Comparison of ENCODE assay signal across 20 cellular contexts in genomic region chr17:22233382-22233781, GRCh38.
DNase-seq lines count a peak whose midpoint lies in the region; ATAC-seq and TF ChIP-seq lines count a peak whose summit lies in the region.
"Had no signal": no experiment of that assay in that cellular context is flagged by ENCODE, and none has a peak within 500 bp of the region (broad histone marks: within the 10 kb centered on the region; RNA-seq: fewer than 3 reads in every experiment).

No MANE protein-coding gene starts in this region.

- no peaks in the 10 kb centered on the region for H3K9me2 ChIP-seq in Karpas-422 (replicated peaks; ENCODE audit: insufficient read depth, low read length)

- H3K36me3 ChIP-seq in HEK293 (ENCODE audit: control insufficient read depth in 2 of 2, insufficient read depth in 1 of 2, low read length in 2 of 2) (no peaks in the 10 kb centered on the region), Karpas-422 (ENCODE audit: insufficient read depth, low read length) (peaks cover 5% of the 10 kb centered on the region), iPS-18a (ENCODE audit: control insufficient read depth, low read depth, low read length) (no peaks in the 10 kb centered on the region), heart left ventricle (no peaks in the 10 kb centered on the region)
- no peaks in the 10 kb centered on the region for H3K36me3 ChIP-seq in CD4-positive, alpha-beta memory T cell (ENCODE audit: insufficient read depth, low read length)
- H3K36me3 ChIP-seq: BE2C; BLaER1 treated with 17β-estradiol and CSF1 and Interleukin-3, amounts not matched to agents 10 nM and 100 nM; HAP-1 had no signal

- H3K4me2 ChIP-seq in Karpas-422 (ENCODE audit: low read depth, low read length, poor library complexity, severe bottlenecking) = no peak overlapping the region
- H3K4me2 ChIP-seq: A549; BLaER1 treated with 17β-estradiol and CSF1 and Interleukin-3, amounts not matched to agents 10 nM and 100 nM had no signal

- H3K4me1 ChIP-seq in HEK293 (ENCODE audit: control insufficient read depth, insufficient read depth, low read length) = no peaks in the 10 kb centered on the region
- peaks cover 5% of the 10 kb centered on the region for H3K4me1 ChIP-seq in Karpas-422 (ENCODE audit: low read length)
- H3K4me1 ChIP-seq in iPS-18a (ENCODE audit: control insufficient read depth, low read depth, low read length) = no peaks in the 10 kb centered on the region
- no peaks in the 10 kb centered on the region for H3K4me1 ChIP-seq in CD4-positive, alpha-beta memory T cell (ENCODE audit: insufficient read depth, low read length)
- H3K4me1 ChIP-seq in heart left ventricle = no peaks in the 10 kb centered on the region
- H3K4me1 ChIP-seq: A549, BE2C, Caco-2, HAP-1 had no signal

- ATAC-seq in HG03469 (IDR thresholded peaks at IDR 0.05; ENCODE audit: unreplicated experiment) (no peak), heart left ventricle (no peak)
- ATAC-seq: A549 had no signal

- H3K27me3 Mint-ChIP-seq in CD4-positive, alpha-beta memory T cell = no peaks in the 10 kb centered on the region
- H3K27me3 Mint-ChIP-seq: CD4-positive, alpha-beta T cell had no signal

- no peak overlapping the region for H3K4me3 ChIP-seq in HEK293 (ENCODE audit: low read depth, low read length)
- H3K4me3 ChIP-seq in Karpas-422 (ENCODE audit: low read length) = no peak overlapping the region
- peak overlapping the region; percentile 4 for H3K4me3 ChIP-seq in iPS-18a (ENCODE audit: low read length)
- no peak overlapping the region for H3K4me3 ChIP-seq in CD4-positive, alpha-beta memory T cell (ENCODE audit: low read length in 2 of 2)
- no peak overlapping the region for H3K4me3 ChIP-seq in heart left ventricle
- H3K4me3 ChIP-seq: A549; BLaER1 treated with 17β-estradiol and CSF1 and Interleukin-3, amounts not matched to agents 10 nM and 100 nM; HAP-1 had no signal

- WGBS in heart left ventricle, 4 donors = 84 to 94% (median 90%) methylated on average over 1 of the region's 1 CpG

- no peaks in the 10 kb centered on the region for H3K4me1 Mint-ChIP-seq in CD4-positive, alpha-beta memory T cell
- H3K4me1 Mint-ChIP-seq: CD14-positive monocyte had no signal

- peaks cover 0 to 31% (median 6%) of the 10 kb centered on the region in 8 donors for H3K9me3 Mint-ChIP-seq in CD4-positive, alpha-beta memory T cell

- peaks cover 0 to 2% of the 10 kb centered on the region in 2 donors for H3K36me3 Mint-ChIP-seq in CD4-positive, alpha-beta memory T cell
- H3K36me3 Mint-ChIP-seq: CD14-positive monocyte had no signal

- H3K27me3 ChIP-seq in Karpas-422 (ENCODE audit: low read length) = no peaks in the 10 kb centered on the region
- H3K27me3 ChIP-seq in iPS-18a (ENCODE audit: control insufficient read depth, insufficient read depth, low read length) = no peaks in the 10 kb centered on the region
- H3K27me3 ChIP-seq in CD4-positive, alpha-beta memory T cell (ENCODE audit: insufficient read depth, low read length) = no peaks in the 10 kb centered on the region
- H3K27me3 ChIP-seq in heart left ventricle = no peaks in the 10 kb centered on the region
- H3K27me3 ChIP-seq: BE2C; BLaER1 treated with 17β-estradiol and CSF1 and Interleukin-3, amounts not matched to agents 10 nM and 100 nM had no signal

- H2AFZ ChIP-seq in Karpas-422 (ENCODE audit: low read length) = no peak overlapping the region

- no peak overlapping the region for H3K27ac Mint-ChIP-seq in CD4-positive, alpha-beta memory T cell
- H3K27ac Mint-ChIP-seq: CD14-positive monocyte; CD4-positive, alpha-beta T cell had no signal

- DNase-seq in Karpas-422 (peak; percentile 39), OCI-M1 (lab: John Stamatoyannopoulos, UW) (peak; percentile 46), heart left ventricle (no peak)
- no peak for DNase-seq in CD4-positive, alpha-beta memory T cell
- DNase-seq: 8988T; ACHN; AML-193; BE2C; Caco-2; CD4-positive, alpha-beta T cell; DMS153; DND-41; GOT3 had no signal

- no peaks in the 10 kb centered on the region for H3K9me3 ChIP-seq in HEK293 (ENCODE audit: control insufficient read depth, insufficient read depth, low read depth, low read length)
- peaks cover 29% of the 10 kb centered on the region for H3K9me3 ChIP-seq in Karpas-422 (ENCODE audit: low read length)
- peaks cover 71% of the 10 kb centered on the region for H3K9me3 ChIP-seq in iPS-18a (ENCODE audit: control insufficient read depth, low read depth, low read length)
- no peaks in the 10 kb centered on the region for H3K9me3 ChIP-seq in CD4-positive, alpha-beta memory T cell (ENCODE audit: control insufficient read depth in 1 of 2, low read length in 2 of 2)
- H3K9me3 ChIP-seq in heart left ventricle = peaks cover 0 to 32% (median 0%) of the 10 kb centered on the region in 12 donors
- H3K9me3 ChIP-seq: A549, BE2C had no signal

- H3K79me2 ChIP-seq in Karpas-422 (ENCODE audit: low read length) = no peaks in the 10 kb centered on the region

- TF ChIP-seq CTCF in HEK293 (tag by site-specific recombination; IDR thresholded peaks at IDR 0.05) (no peak), heart left ventricle (IDR thresholded peaks at IDR 0.05) (no peak)

- H4K20me1 ChIP-seq in Karpas-422 (ENCODE audit: insufficient read depth, low read depth, low read length) = no peaks in the 10 kb centered on the region
- H4K20me1 ChIP-seq: BLaER1 treated with 17β-estradiol and CSF1 and Interleukin-3, amounts not matched to agents 10 nM and 100 nM had no signal

- TF ChIP-seq POLR2A in heart left ventricle (IDR thresholded peaks at IDR 0.05) = no peak

- POLR2A ChIA-PET in HEK293 (lab: Yijun Ruan, JAX) = no interaction called here
- POLR2A ChIA-PET in CD4-positive, alpha-beta memory T cell (lab: Charles Lee; ENCODE audit: partially characterized antibody) = no interaction called here

- CTCF ChIA-PET in HEK293 (lab: Yijun Ruan, JAX) = no interaction called here
- CTCF ChIA-PET in CD4-positive, alpha-beta memory T cell (lab: Charles Lee; ENCODE audit: partially characterized antibody) = no interaction called here

- H3K27ac ChIP-seq in HEK293 (ENCODE audit: extremely low read depth, low read depth, low read length) (no peak overlapping the region), Karpas-422 (ENCODE audit: low read length) (no peak overlapping the region), iPS-18a (ENCODE audit: low read length) (no peak overlapping the region), heart left ventricle (no peak overlapping the region)
- H3K27ac ChIP-seq in CD4-positive, alpha-beta memory T cell (ENCODE audit: low read depth, low read length) = no peak overlapping the region
- H3K27ac ChIP-seq: A549; BLaER1 treated with 17β-estradiol and CSF1 and Interleukin-3, amounts not matched to agents 10 nM and 100 nM had no signal

- H3K9ac ChIP-seq in Karpas-422 (ENCODE audit: low read length) = no peak overlapping the region
- H3K9ac ChIP-seq in iPS-18a (ENCODE audit: low read length) = no peak overlapping the region
- H3K9ac ChIP-seq: BLaER1 treated with 17β-estradiol and CSF1 and Interleukin-3, amounts not matched to agents 10 nM and 100 nM had no signal

- intact Hi-C loops in CD4-positive, alpha-beta memory T cell (cut with micrococcal nuclease) = no loop called here
- intact Hi-C loops in heart left ventricle (cut with DNase I) = no loop called here

- no peak overlapping the region for H3K4me3 Mint-ChIP-seq in CD4-positive, alpha-beta memory T cell
- H3K4me3 Mint-ChIP-seq: CD14-positive monocyte; CD4-positive, alpha-beta T cell had no signal

TF ChIP-seq in HEK293, 187 proteins besides CTCF, POLR2A, EP300 and RAD21:
- TF ChIP-seq, protein P1, sequence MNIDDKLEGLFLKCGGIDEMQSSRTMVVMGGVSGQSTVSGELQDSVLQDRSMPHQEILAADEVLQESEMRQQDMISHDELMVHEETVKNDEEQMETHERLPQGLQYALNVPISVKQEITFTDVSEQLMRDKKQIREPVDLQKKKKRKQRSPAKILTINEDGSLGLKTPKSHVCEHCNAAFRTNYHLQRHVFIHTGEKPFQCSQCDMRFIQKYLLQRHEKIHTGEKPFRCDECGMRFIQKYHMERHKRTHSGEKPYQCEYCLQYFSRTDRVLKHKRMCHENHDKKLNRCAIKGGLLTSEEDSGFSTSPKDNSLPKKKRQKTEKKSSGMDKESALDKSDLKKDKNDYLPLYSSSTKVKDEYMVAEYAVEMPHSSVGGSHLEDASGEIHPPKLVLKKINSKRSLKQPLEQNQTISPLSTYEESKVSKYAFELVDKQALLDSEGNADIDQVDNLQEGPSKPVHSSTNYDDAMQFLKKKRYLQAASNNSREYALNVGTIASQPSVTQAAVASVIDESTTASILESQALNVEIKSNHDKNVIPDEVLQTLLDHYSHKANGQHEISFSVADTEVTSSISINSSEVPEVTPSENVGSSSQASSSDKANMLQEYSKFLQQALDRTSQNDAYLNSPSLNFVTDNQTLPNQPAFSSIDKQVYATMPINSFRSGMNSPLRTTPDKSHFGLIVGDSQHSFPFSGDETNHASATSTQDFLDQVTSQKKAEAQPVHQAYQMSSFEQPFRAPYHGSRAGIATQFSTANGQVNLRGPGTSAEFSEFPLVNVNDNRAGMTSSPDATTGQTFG (tag by site-specific recombination; IDR thresholded peaks at IDR 0.05; ENCODE audit: borderline replicate concordance) = no peak
- TF ChIP-seq ZSCAN4 (tag by site-specific recombination; IDR thresholded peaks at IDR 0.05) = no peak
- TF ChIP-seq ZNF658 (tag by site-specific recombination; IDR thresholded peaks at IDR 0.05) = no peak
- TF ChIP-seq SETDB1 (IDR thresholded peaks at IDR 0.05; ENCODE audit: insufficient read length, low read length) = peak; percentile 94
- no peak for TF ChIP-seq ZIC2 (tag by site-specific recombination; IDR thresholded peaks at IDR 0.05)
- no peak for TF ChIP-seq ZNF664 (tag by site-specific recombination; IDR thresholded peaks at IDR 0.05)
TF ChIP-seq in HEK293: peak in this region for 1.

Comparison
In these comparisons a context has a peak if more than half of its experiments do, and no peak if none do; other contexts are left out.
1. DNase-seq: peak in Karpas-422 (single experiment) and OCI-M1 (single experiment); none in CD4-positive, alpha-beta memory T cell (0 of 5) and heart left ventricle (0 of 5).